ENCODE assay signal across 12 cellular contexts in genomic region chr1:107450899-107451664, GRCh38.
DNase-seq lines count a peak whose midpoint lies in the region; ATAC-seq and TF ChIP-seq lines count a peak whose summit lies in the region.
"Had no signal": no experiment of that assay in that cellular context is flagged by ENCODE, and none has a peak within 500 bp of the region (broad histone marks: within the 10 kb centered on the region; RNA-seq: fewer than 3 reads in every experiment).

No MANE protein-coding gene starts in this region.

- no peak for TF ChIP-seq CTCF in GM13976 (IDR thresholded peaks at IDR 0.05; ENCODE audit: borderline replicate concordance, control extremely low read depth, extremely low read depth, insufficient read depth, missing control alignments)
- TF ChIP-seq CTCF in glutamatergic neuron (IDR thresholded peaks at IDR 0.05; ENCODE audit: partially characterized antibody, unreplicated experiment) = no peak

- peaks cover 2% of the 10 kb centered on the region for H3K9me3 Mint-ChIP-seq in glutamatergic neuron (ENCODE audit: unreplicated experiment)
- H3K9me3 Mint-ChIP-seq: immature natural killer cell; T-helper 1 cell treated with Interleukin-12 subunit alpha and Interleukin-12 subunit beta and Interleukin-4 antibody, amounts not matched to agents 30 μg/mL and 1 μg/mL, for 36 hours had no signal

- peaks cover 3% of the 10 kb centered on the region for H3K4me1 Mint-ChIP-seq in glutamatergic neuron (ENCODE audit: low read depth, unreplicated experiment)
- H3K4me1 Mint-ChIP-seq: CD4-positive, alpha-beta memory T cell; immature natural killer cell had no signal

- H3K36me3 Mint-ChIP-seq in glutamatergic neuron (ENCODE audit: unreplicated experiment) = no peaks in the 10 kb centered on the region
- H3K36me3 Mint-ChIP-seq: CD4-positive, alpha-beta memory T cell; immature natural killer cell had no signal

- in situ Hi-C loops in GM13976 (cut with MboI; ENCODE audit: low sequenced_read_pairs, unreplicated experiment) = no loop called here

- H3K27me3 Mint-ChIP-seq in glutamatergic neuron (ENCODE audit: unreplicated experiment) = no peaks in the 10 kb centered on the region

- no peak overlapping the region for H3K27ac Mint-ChIP-seq in glutamatergic neuron (ENCODE audit: unreplicated experiment)
- H3K27ac Mint-ChIP-seq: CD4-positive, alpha-beta memory T cell; immature natural killer cell; T-helper 1 cell treated with Interleukin-12 subunit alpha and Interleukin-12 subunit beta and Interleukin-4 antibody, amounts not matched to agents 30 μg/mL and 1 μg/mL, for 36 hours had no signal

- ATAC-seq in GM21360 (IDR thresholded peaks at IDR 0.05; ENCODE audit: unreplicated experiment) (peak; percentile 79), HG03095 (IDR thresholded peaks at IDR 0.05; ENCODE audit: unreplicated experiment) (peak; percentile 88)

- DNase-seq in GM13976 (ENCODE audit: low spot score) (peak; percentile 17), OCI-M1 (lab: John Stamatoyannopoulos, UW) (peak; percentile 5), NCI-H774 (lab: John Stamatoyannopoulos, UW) (no peak), glutamatergic neuron (no peak), kidney glomerular epithelial cell (lab: John Stamatoyannopoulos, UW) (no peak), NCI-H526 treated with DMSO at 0.1 percent for 48 hours (lab: John Stamatoyannopoulos, UW) (no peak)
- DNase-seq: CD4-positive, alpha-beta memory T cell; immature natural killer cell; NCI-H187 had no signal

- no peak overlapping the region for H3K4me3 Mint-ChIP-seq in glutamatergic neuron (ENCODE audit: unreplicated experiment)
- H3K4me3 Mint-ChIP-seq: CD4-positive, alpha-beta memory T cell; immature natural killer cell; T-helper 1 cell treated with Interleukin-12 subunit alpha and Interleukin-12 subunit beta and Interleukin-4 antibody, amounts not matched to agents 30 μg/mL and 1 μg/mL, for 36 hours had no signal

Comparison
In these comparisons a context has a peak if more than half of its experiments do, and no peak if none do; other contexts are left out.
1. DNase-seq: peak in GM13976 (single experiment) and OCI-M1 (single experiment); none in NCI-H774 (single experiment), glutamatergic neuron (single experiment), kidney glomerular epithelial cell (single experiment) and NCI-H526 treated with DMSO at 0.1 percent for 48 hours (single experiment).